ENCODE assay signal across 18 cellular contexts in the genomic region with DNA sequence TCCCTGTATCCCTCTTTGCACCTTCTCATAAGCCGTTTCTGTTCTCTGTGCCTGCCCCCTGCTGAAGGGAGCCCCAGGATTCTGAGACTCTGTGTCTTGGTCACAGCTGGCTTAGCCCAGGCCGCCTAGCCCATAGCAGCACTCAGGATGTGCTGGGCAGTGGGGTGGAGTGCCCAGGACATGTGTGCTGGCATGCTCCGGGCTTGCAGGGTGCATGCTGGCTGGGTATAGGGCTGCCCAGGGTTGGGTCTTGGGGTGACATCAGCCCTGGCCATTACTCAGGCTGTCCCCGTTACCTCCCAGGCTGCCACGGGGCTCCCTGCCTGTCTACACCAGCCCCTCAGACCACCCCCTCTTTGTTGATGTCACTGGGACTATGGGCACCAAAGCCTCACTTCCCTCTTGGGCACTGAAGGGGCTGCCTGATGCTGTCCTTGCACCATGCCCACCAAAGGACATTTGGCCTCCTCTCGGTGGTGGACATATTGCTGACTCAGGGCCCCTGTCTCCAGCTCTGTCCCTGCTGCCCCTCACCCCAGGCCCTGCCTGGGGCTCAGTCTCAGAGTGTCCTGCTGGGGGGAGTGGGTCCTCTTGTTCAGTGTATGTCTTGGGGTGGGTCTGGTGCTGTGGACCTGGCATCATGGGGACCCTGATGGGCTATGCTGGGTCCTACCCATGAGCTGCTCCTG. TPM values are rescaled to one million over a fixed set of nuclear protein-coding genes. Genes with fewer than 3 reads are reported as not detected.
DNase-seq lines count a peak whose midpoint lies in the region; ATAC-seq and TF ChIP-seq lines count a peak whose summit lies in the region.
"Had no signal": no experiment of that assay in that cellular context is flagged by ENCODE, and none has a peak within 500 bp of the region (broad histone marks: within the 10 kb centered on the region; RNA-seq: fewer than 3 reads in every experiment).

No MANE protein-coding gene starts in this region.

- peaks cover 26% of the 10 kb centered on the region for H3K27me3 Mint-ChIP-seq in T-helper 2 cell treated with Interferon-gamma antibody and Interleukin-4, amounts not matched to agents 5 μg/mL and 100 μg/mL, for 36 hours (ENCODE audit: low read depth)
- peaks cover 14 to 34% of the 10 kb centered on the region in 2 donors for H3K27me3 Mint-ChIP-seq in effector memory CD8-positive, alpha-beta T cell
- H3K27me3 Mint-ChIP-seq in neural progenitor cell (ENCODE audit: insufficient read depth, low read depth): peaks cover 32% of the 10 kb centered on the region

- H3K4me1 Mint-ChIP-seq in T-helper 2 cell treated with Interferon-gamma antibody and Interleukin-4, amounts not matched to agents 5 μg/mL and 100 μg/mL, for 36 hours (ENCODE audit: low read depth): no peaks in the 10 kb centered on the region
- H3K4me1 Mint-ChIP-seq in effector memory CD8-positive, alpha-beta T cell (ENCODE audit: low read depth in 2 of 2): peaks cover 0 to 7% of the 10 kb centered on the region in 2 donors
- peaks cover 9% of the 10 kb centered on the region for H3K4me1 Mint-ChIP-seq in neural progenitor cell

- H3K36me3 ChIP-seq in H7 (replicated peaks; ENCODE audit: control insufficient read depth, insufficient read depth, low read length) (peaks cover 4% of the 10 kb centered on the region), neural progenitor cell (no peaks in the 10 kb centered on the region)

- no peak overlapping the region for H3K4me3 ChIP-seq in H7 (ENCODE audit: insufficient read depth, low read depth, low read length)
- no peak overlapping the region for H3K4me3 ChIP-seq in neural progenitor cell
- H3K4me3 ChIP-seq: mucosa of descending colon had no signal

- TF ChIP-seq CTCF in neural progenitor cell (IDR thresholded peaks at IDR 0.05): no peak

- no peak for ATAC-seq in effector memory CD8-positive, alpha-beta T cell (replicated peaks)
- ATAC-seq in HG02588 (IDR thresholded peaks at IDR 0.05; ENCODE audit: unreplicated experiment) (no peak), HG03469 (IDR thresholded peaks at IDR 0.05; ENCODE audit: unreplicated experiment) (no peak), HG02623 (IDR thresholded peaks at IDR 0.05; ENCODE audit: unreplicated experiment) (no peak)
- ATAC-seq: activated CD4-positive, CD25-positive, alpha-beta regulatory T cell treated with anti-CD3 and anti-CD28 coated beads, Interleukin-2, amount 50 U/mL, for 24 hours; mucosa of descending colon had no signal

- no peaks in the 10 kb centered on the region for H3K9me3 Mint-ChIP-seq in T-helper 2 cell treated with Interferon-gamma antibody and Interleukin-4, amounts not matched to agents 5 μg/mL and 100 μg/mL, for 36 hours
- H3K9me3 Mint-ChIP-seq in effector memory CD8-positive, alpha-beta T cell: no peaks in the 10 kb centered on the region
- no peaks in the 10 kb centered on the region for H3K9me3 Mint-ChIP-seq in neural progenitor cell

- H3K36me3 Mint-ChIP-seq in T-helper 2 cell treated with Interferon-gamma antibody and Interleukin-4, amounts not matched to agents 5 μg/mL and 100 μg/mL, for 36 hours (ENCODE audit: low read depth): no peaks in the 10 kb centered on the region
- H3K36me3 Mint-ChIP-seq in effector memory CD8-positive, alpha-beta T cell (ENCODE audit: insufficient read depth): peaks cover 8% of the 10 kb centered on the region
- H3K36me3 Mint-ChIP-seq in neural progenitor cell: peaks cover 2% of the 10 kb centered on the region

- no peak overlapping the region for H3K9ac ChIP-seq in neural progenitor cell

- H3K4me2 ChIP-seq in neural progenitor cell: no peak overlapping the region

- no peak overlapping the region for H3K27ac Mint-ChIP-seq in T-helper 2 cell treated with Interferon-gamma antibody and Interleukin-4, amounts not matched to agents 5 μg/mL and 100 μg/mL, for 36 hours
- H3K27ac Mint-ChIP-seq in effector memory CD8-positive, alpha-beta T cell: peak overlapping the region in 1 of 2 donors; percentile 46
- H3K27ac Mint-ChIP-seq in neural progenitor cell: no peak overlapping the region

- H3K79me2 ChIP-seq in neural progenitor cell (ENCODE audit: low read depth): peaks cover 16% of the 10 kb centered on the region

- H3K27me3 ChIP-seq in H7 (ENCODE audit: control insufficient read depth, insufficient read depth, low read length): peaks cover 11% of the 10 kb centered on the region; the same call in 1 of the 2 replicates
- peaks cover 38% of the 10 kb centered on the region for H3K27me3 ChIP-seq in neural progenitor cell

- no peak for DNase-seq in T-helper 2 cell treated with Interferon-gamma antibody and Interleukin-4, amounts not matched to agents 5 μg/mL and 100 μg/mL, for 36 hours (ENCODE audit: low spot score)
- DNase-seq in T-helper 2 cell (no peak), H7 (peak; percentile 18), neural progenitor cell (ENCODE audit: low spot score) (no peak)
- DNase-seq in effector memory CD8-positive, alpha-beta T cell: no peak
- DNase-seq: activated gamma-delta T cell, DMS79 treated with DMSO at 0.1 percent for 48 hours, NCI-H1694 treated with DMSO at 0.1 percent for 48 hours, NCI-H774, SIG-M5, small intestine had no signal

- peak overlapping the region; percentile 61 for H3K4me3 Mint-ChIP-seq in T-helper 2 cell treated with Interferon-gamma antibody and Interleukin-4, amounts not matched to agents 5 μg/mL and 100 μg/mL, for 36 hours
- H3K4me3 Mint-ChIP-seq in effector memory CD8-positive, alpha-beta T cell: peak overlapping the region; percentile 69 to 73
- H3K4me3 Mint-ChIP-seq in neural progenitor cell: peak overlapping the region; percentile 78

- peaks cover 40% of the 10 kb centered on the region for H4K20me1 ChIP-seq in neural progenitor cell (ENCODE audit: low read depth)

- H3K9me3 ChIP-seq in neural progenitor cell (ENCODE audit: low read depth): no peaks in the 10 kb centered on the region
- H3K9me3 ChIP-seq: mucosa of descending colon had no signal

- peaks cover 13% of the 10 kb centered on the region for H3F3A ChIP-seq in neural progenitor cell (ENCODE audit: low read depth)

- peaks cover 15% of the 10 kb centered on the region for H3K4me1 ChIP-seq in neural progenitor cell

- no peak overlapping the region for H2AFZ ChIP-seq in neural progenitor cell (replicated peaks)

- no peak overlapping the region for H3K27ac ChIP-seq in neural progenitor cell

RNA-seq across cellular contexts. Expression of a gene that starts 2.4 kb away (rescaled TPM):
- 20.8 and 21.4 TPM in 2 replicates for total RNA-seq in H7 (2014; rRNA removed; shearing (Covaris generic))
- total RNA-seq in neural progenitor cell (ENCODE audit: low replicate concordance): 3.0 and 13.7 TPM in 2 replicates

RNA-seq across cellular contexts. Expression of a gene that starts 57.2 kb away (rescaled TPM):
- 0.11 TPM in 1 of 2 replicates, not detected in the other for total RNA-seq in H7 (2014; rRNA removed; shearing (Covaris generic))
- total RNA-seq in neural progenitor cell (ENCODE audit: low replicate concordance): not detected in 2 replicates
- total RNA-seq: A673, H4 had no signal
